In the genomic region with DNA sequence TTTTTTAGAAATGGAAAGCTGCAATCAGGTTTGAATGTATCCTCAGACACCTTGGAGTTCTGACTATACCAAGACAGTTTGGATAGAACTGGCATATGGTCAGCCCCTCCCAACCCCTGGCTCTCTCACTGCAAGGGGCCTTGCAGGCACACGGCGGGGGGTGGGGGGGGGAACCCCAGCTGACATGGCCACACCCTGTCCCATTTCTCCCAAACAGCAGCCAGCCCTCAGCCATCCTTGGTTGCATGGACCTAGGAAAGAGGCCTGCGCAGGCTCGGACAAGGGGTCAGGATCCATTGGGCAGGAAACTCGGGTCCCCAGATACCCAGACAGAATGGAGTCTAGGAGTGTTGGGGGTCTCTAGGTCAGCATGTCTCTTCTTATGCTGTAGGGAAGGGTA, we compare ENCODE assay signal across 11 cellular contexts. TPM values are rescaled to one million over a fixed set of nuclear protein-coding genes. Genes with fewer than 3 reads are reported as not detected.
DNase-seq lines count a peak whose midpoint lies in the region; ATAC-seq and TF ChIP-seq lines count a peak whose summit lies in the region.
"Had no signal": no experiment of that assay in that cellular context is flagged by ENCODE, and none has a peak within 500 bp of the region (broad histone marks: within the 10 kb centered on the region; RNA-seq: fewer than 3 reads in every experiment).

No MANE protein-coding gene starts in this region.

- H3K27ac ChIP-seq in gastrocnemius medialis: peak overlapping the region; percentile 71 to 99 (median 92)

- intact Hi-C loops in activated CD4-positive, alpha-beta T cell treated with anti-CD3 and anti-CD28 coated beads, Interleukin-2, amount 10 ng/mL, durations not matched to agents 24 days and 14 days (cut with micrococcal nuclease): loop anchor here (1.0 to 2.0 kb wide), 2 partner anchors 30 to 57 kb away; partner anchors contain the start of gene RPL32
- intact Hi-C loops in gastrocnemius medialis (cut with DNase I; ENCODE audit: low total_unique reads): loop anchor here (2.0 kb wide), 1 partner anchor 30 kb away; the partner anchor contains the start of gene RPL32

- DNase-seq in activated CD4-positive, alpha-beta T cell treated with anti-CD3 and anti-CD28 coated beads, Interleukin-2, amount 10 ng/mL, durations not matched to agents 24 days and 14 days: no peak
- no peak for DNase-seq in activated CD4-positive, alpha-beta T cell treated with anti-CD3 and anti-CD28 coated beads, Interleukin-2, amount 50 U/mL, for 48 hours
- DNase-seq in NT2/D1 (ENCODE audit: low read depth, low spot score): no peak
- DNase-seq in endothelial cell (ENCODE audit: low spot score): no peak
- DNase-seq in gastrocnemius medialis: no peak
- no peak for DNase-seq in putamen (ENCODE audit: low spot score)
- DNase-seq in ecto neural progenitor cell (ENCODE audit: low spot score): no peak
- DNase-seq: NCI-H2081 treated with DMSO at 0.1 percent for 48 hours had no signal

- peaks cover 7% of the 10 kb centered on the region for H3K4me1 Mint-ChIP-seq in activated CD4-positive, alpha-beta T cell treated with anti-CD3 and anti-CD28 coated beads, Interleukin-2, amount 10 ng/mL, durations not matched to agents 24 days and 14 days
- peaks cover 12% of the 10 kb centered on the region for H3K4me1 Mint-ChIP-seq in endothelial cell (ENCODE audit: unreplicated experiment)

- H3K27ac Mint-ChIP-seq in activated CD4-positive, alpha-beta T cell treated with anti-CD3 and anti-CD28 coated beads, Interleukin-2, amount 10 ng/mL, durations not matched to agents 24 days and 14 days: no peak overlapping the region
- H3K27ac Mint-ChIP-seq in endothelial cell (ENCODE audit: unreplicated experiment): peak overlapping the region; percentile 30
- H3K27ac Mint-ChIP-seq: dendritic cell treated with granulocyte-macrophage colony-stimulating factor and Interleukin-4, amounts not matched to agents 40 ng/mL and 50 ng/mL, for 4 days had no signal

- H3K36me3 Mint-ChIP-seq in activated CD4-positive, alpha-beta T cell treated with anti-CD3 and anti-CD28 coated beads, Interleukin-2, amount 10 ng/mL, durations not matched to agents 24 days and 14 days (ENCODE audit: low read depth): no peaks in the 10 kb centered on the region
- H3K36me3 Mint-ChIP-seq in endothelial cell (ENCODE audit: low read depth, unreplicated experiment): no peaks in the 10 kb centered on the region

- H3K4me3 ChIP-seq in NT2/D1 (ENCODE audit: insufficient read length, low read depth) (no peak overlapping the region), gastrocnemius medialis (no peak overlapping the region)
- H3K4me3 ChIP-seq: mucosa of descending colon had no signal

- H3K27me3 ChIP-seq in NT2/D1 (ENCODE audit: insufficient read depth, insufficient read length): no peaks in the 10 kb centered on the region
- no peaks in the 10 kb centered on the region for H3K27me3 ChIP-seq in gastrocnemius medialis

- H3K4me3 Mint-ChIP-seq in activated CD4-positive, alpha-beta T cell treated with anti-CD3 and anti-CD28 coated beads, Interleukin-2, amount 10 ng/mL, durations not matched to agents 24 days and 14 days: peak overlapping the region; percentile 71
- peak overlapping the region; percentile 16 for H3K4me3 Mint-ChIP-seq in endothelial cell (ENCODE audit: unreplicated experiment)

- no peak for TF ChIP-seq POLR2A in gastrocnemius medialis (IDR thresholded peaks at IDR 0.05)

- in situ Hi-C loops in gastrocnemius medialis (cut with MboI; ENCODE audit: low sequenced_read_pairs in 4 of 4): no loop called here

- no peaks in the 10 kb centered on the region for H3K9me3 Mint-ChIP-seq in activated CD4-positive, alpha-beta T cell treated with anti-CD3 and anti-CD28 coated beads, Interleukin-2, amount 10 ng/mL, durations not matched to agents 24 days and 14 days
- H3K9me3 Mint-ChIP-seq in endothelial cell (ENCODE audit: unreplicated experiment): no peaks in the 10 kb centered on the region
- H3K9me3 Mint-ChIP-seq: dendritic cell treated with granulocyte-macrophage colony-stimulating factor and Interleukin-4, amounts not matched to agents 40 ng/mL and 50 ng/mL, for 4 days had no signal

- H3K4me1 ChIP-seq in NT2/D1 (ENCODE audit: insufficient read depth, insufficient read length) (peaks cover 7% of the 10 kb centered on the region), gastrocnemius medialis (peaks cover 40% of the 10 kb centered on the region in 2 donors)

- ATAC-seq in gastrocnemius medialis (no peak), GM21390 (IDR thresholded peaks at IDR 0.05; ENCODE audit: unreplicated experiment) (no peak)

- H3K9me3 ChIP-seq in NT2/D1 (ENCODE audit: insufficient read depth, low read length) (no peaks in the 10 kb centered on the region), gastrocnemius medialis (no peaks in the 10 kb centered on the region)
- H3K9me3 ChIP-seq: mucosa of descending colon had no signal

- no peak for TF ChIP-seq CTCF in endothelial cell (IDR thresholded peaks at IDR 0.05; ENCODE audit: unreplicated experiment)
- TF ChIP-seq CTCF in gastrocnemius medialis (IDR thresholded peaks at IDR 0.05 in 4 of 5, conservative IDR thresholded peaks at IDR 0.05 in 1 of 5): no peak

- H3K36me3 ChIP-seq in NT2/D1 (ENCODE audit: insufficient read depth, insufficient read length, low read length) (peaks cover 40% of the 10 kb centered on the region), gastrocnemius medialis (peaks cover 0 to 34% of the 10 kb centered on the region in 2 donors)

- H3K27me3 Mint-ChIP-seq in activated CD4-positive, alpha-beta T cell treated with anti-CD3 and anti-CD28 coated beads, Interleukin-2, amount 10 ng/mL, durations not matched to agents 24 days and 14 days: peaks cover 10% of the 10 kb centered on the region
- peaks cover 6% of the 10 kb centered on the region for H3K27me3 Mint-ChIP-seq in endothelial cell (ENCODE audit: unreplicated experiment)

- H3K9ac ChIP-seq in NT2/D1 (ENCODE audit: insufficient read length, low read depth): peak overlapping the region; percentile 52

RNA-seq across cellular contexts. Expression of gene CAND2, which starts 14.5 kb away (rescaled TPM):
- 0.71 and 0.75 TPM in 2 replicates for total RNA-seq in activated CD4-positive, alpha-beta T cell treated with anti-CD3 and anti-CD28 coated beads, Interleukin-2, amount 10 ng/mL, durations not matched to agents 24 days and 14 days
- total RNA-seq in endothelial cell (ENCODE audit: unreplicated experiment) (1.8 TPM), gastrocnemius medialis (100 to 1,000 TPM; 133 to 308 (median 181) TPM)

RNA-seq across cellular contexts. Expression of gene RPL32, which starts 30.4 kb away (rescaled TPM):
- total RNA-seq in activated CD4-positive, alpha-beta T cell treated with anti-CD3 and anti-CD28 coated beads, Interleukin-2, amount 10 ng/mL, durations not matched to agents 24 days and 14 days: 2,085 and 2,113 TPM in 2 replicates
- 1,571 TPM for total RNA-seq in endothelial cell (ENCODE audit: unreplicated experiment)
- 1,000 to 10,000 TPM in 2 of 4 donors, 100 to 1,000 TPM in 2; 765 to 1,204 (median 990) TPM for total RNA-seq in gastrocnemius medialis

RNA-seq across cellular contexts. Expression of gene TMEM40, which starts 51.9 kb away (rescaled TPM):
- not detected in 2 replicates for total RNA-seq in activated CD4-positive, alpha-beta T cell treated with anti-CD3 and anti-CD28 coated beads, Interleukin-2, amount 10 ng/mL, durations not matched to agents 24 days and 14 days
- total RNA-seq in endothelial cell (ENCODE audit: unreplicated experiment) (not detected), gastrocnemius medialis (1 to 10 TPM in 1 of 4 donors, under 1 TPM in 1, not detected in 2; 0.62 to 1.2 TPM)
- total RNA-seq: mucosa of descending colon had no signal

Comparison
In these comparisons a context has a peak if more than half of its experiments do, and no peak if none do; other contexts are left out.
1. RNA of gene CAND2, which starts 14.5 kb away (total RNA-seq): 133 to 308 TPM in gastrocnemius medialis; 1.8 TPM in endothelial cell (single experiment) and 0.71 to 0.75 TPM in activated CD4-positive, alpha-beta T cell treated with anti-CD3 and anti-CD28 coated beads, Interleukin-2, amount 10 ng/mL, durations not matched to agents 24 days and 14 days; every median in the first group is over 10 times any median in the second.